Comparison of ENCODE assay signal across 21 cellular contexts in genomic region chr2:149149007-149149297, GRCh38.
DNase-seq lines count a peak whose midpoint lies in the region; ATAC-seq, FAIRE-seq and TF ChIP-seq lines count a peak whose summit lies in the region.
"Had no signal": no experiment of that assay in that cellular context is flagged by ENCODE, and none has a peak within 500 bp of the region (broad histone marks: within the 10 kb centered on the region; RNA-seq: fewer than 3 reads in every experiment).

No MANE protein-coding gene starts in this region.

- H2AFZ ChIP-seq in HepG2 (ENCODE audit: low read length) (no peak overlapping the region), K562 (ENCODE audit: low read depth, low read length) (no peak overlapping the region)

- TF ChIP-seq EP300 in HepG2 (IDR thresholded peaks at IDR 0.05; ENCODE audit: low read depth in 2 of 2, low read length in 2 of 2) (no peak), HepG2 (CRISPR knock-in tag; IDR thresholded peaks at IDR 0.05; ENCODE audit: borderline replicate concordance) (no peak), K562 (IDR thresholded peaks at IDR 0.05; ENCODE audit: low read length) (no peak), esophagus muscularis mucosa (IDR thresholded peaks at IDR 0.05) (no peak)

- ATAC-seq in HepG2 (no peak), right lobe of liver (no peak), K562 (no peak)
- ATAC-seq: A549; CD8-positive, alpha-beta T cell had no signal

- H3K79me2 ChIP-seq in HepG2 (ENCODE audit: insufficient read depth, low read length), result no peaks in the 10 kb centered on the region
- H3K79me2 ChIP-seq in K562 (ENCODE audit: control insufficient read depth, insufficient read depth, low read length), result no peaks in the 10 kb centered on the region

- H3K9me1 ChIP-seq in K562 (ENCODE audit: control insufficient read depth, insufficient read depth, low read length), result no peaks in the 10 kb centered on the region

- H4K20me1 ChIP-seq in HepG2 (ENCODE audit: insufficient read depth, low read length), result no peaks in the 10 kb centered on the region
- H4K20me1 ChIP-seq in K562 (replicated peaks; ENCODE audit: control insufficient read depth, insufficient read depth, low read length), result no peaks in the 10 kb centered on the region

- H3K36me3 ChIP-seq in HepG2 (replicated peaks in 1 of 2; ENCODE audit: control insufficient read depth in 1 of 2, insufficient read depth in 2 of 2, low read length in 2 of 2) (no peaks in the 10 kb centered on the region), right lobe of liver (no peaks in the 10 kb centered on the region), K562 (ENCODE audit: control insufficient read depth, insufficient read depth, low read length) (no peaks in the 10 kb centered on the region), esophagus muscularis mucosa (no peaks in the 10 kb centered on the region)
- H3K36me3 ChIP-seq: BLaER1 treated with 17β-estradiol and CSF1 and Interleukin-3, amounts not matched to agents 10 nM and 100 nM had no signal

- H3K9ac ChIP-seq in HepG2 (ENCODE audit: insufficient read depth, low read depth, low read length), result no peak overlapping the region
- H3K9ac ChIP-seq in K562 (ENCODE audit: insufficient read depth in 1 of 2, low read depth in 2 of 2, low read length in 2 of 2), result no peak overlapping the region
- H3K9ac ChIP-seq: BLaER1 treated with 17β-estradiol and CSF1 and Interleukin-3, amounts not matched to agents 10 nM and 100 nM had no signal

- FAIRE-seq in HepG2 (lab: Jason Lieb, UNC), result no peak
- FAIRE-seq in K562 (lab: Jason Lieb, UNC), result no peak
- FAIRE-seq: A549, D721Med, G401.6, GM12891, GM19239 had no signal

- H3K4me2 ChIP-seq in HepG2 (ENCODE audit: low read depth, low read length), result no peak overlapping the region
- no peak overlapping the region for H3K4me2 ChIP-seq in K562 (ENCODE audit: insufficient read depth, low read length)
- H3K4me2 ChIP-seq: A549; BLaER1 treated with 17β-estradiol and CSF1 and Interleukin-3, amounts not matched to agents 10 nM and 100 nM had no signal

- intact Hi-C loops in HepG2 (cut with micrococcal nuclease; ENCODE audit: unreplicated experiment) (no loop called here), right lobe of liver (cut with DNase I) (no loop called here), K562 (cut with micrococcal nuclease) (no loop called here), esophagus muscularis mucosa (cut with DNase I) (no loop called here)

- H3K9me3 ChIP-seq in HepG2 (ENCODE audit: low read length) (no peaks in the 10 kb centered on the region), right lobe of liver (no peaks in the 10 kb centered on the region), K562 (replicated peaks; ENCODE audit: control insufficient read depth, insufficient read depth, low read depth, low read length) (no peaks in the 10 kb centered on the region), esophagus muscularis mucosa (no peaks in the 10 kb centered on the region)
- H3K9me3 ChIP-seq: A549; BLaER1 treated with 17β-estradiol and CSF1 and Interleukin-3, amounts not matched to agents 10 nM and 100 nM; Caco-2 had no signal

- H3K4me1 ChIP-seq in HepG2 (ENCODE audit: insufficient read depth, low read length), result no peaks in the 10 kb centered on the region
- no peaks in the 10 kb centered on the region for H3K4me1 ChIP-seq in right lobe of liver
- H3K4me1 ChIP-seq in K562 (replicated peaks in 1 of 2; ENCODE audit: control insufficient read depth in 2 of 2, insufficient read depth in 2 of 2, low read length in 2 of 2), result no peaks in the 10 kb centered on the region
- no peaks in the 10 kb centered on the region for H3K4me1 ChIP-seq in esophagus muscularis mucosa
- H3K4me1 ChIP-seq: A549 had no signal

- TF ChIP-seq CTCF in HepG2 (CRISPR knock-in tag; IDR thresholded peaks at IDR 0.05), result no peak
- no peak for TF ChIP-seq CTCF in right lobe of liver (IDR thresholded peaks at IDR 0.05)
- no peak for TF ChIP-seq CTCF in K562 (IDR thresholded peaks at IDR 0.05 in 2 of 3, conservative IDR thresholded peaks at IDR 0.05 in 1 of 3; ENCODE audit: insufficient read depth in 2 of 3, low read depth in 1 of 3, low read length in 3 of 3)
- TF ChIP-seq CTCF in esophagus muscularis mucosa (IDR thresholded peaks at IDR 0.05), result no peak

- no TSS peak for BruUV-seq in HepG2 (replicated peaks; lab: Mats Ljungman, UMichigan)
- no TSS peak for BruUV-seq in K562 (replicated peaks; lab: Mats Ljungman, UMichigan)

- H3K27ac ChIP-seq in HepG2 (ENCODE audit: extremely low read length, insufficient read depth, low read length) (no peak overlapping the region), right lobe of liver (no peak overlapping the region), K562 (ENCODE audit: extremely low read depth, low read depth, low read length) (no peak overlapping the region), esophagus muscularis mucosa (replicated peaks in 1 of 4) (no peak overlapping the region)
- H3K27ac ChIP-seq: 22Rv1; A549; BLaER1 treated with 17β-estradiol and CSF1 and Interleukin-3, amounts not matched to agents 10 nM and 100 nM; C4-2B had no signal

- TF ChIP-seq RAD21 in HepG2 (CRISPR knock-in tag; IDR thresholded peaks at IDR 0.05) (no peak), K562 (CRISPR knock-in tag; conservative IDR thresholded peaks at IDR 0.05 in 1 of 2, IDR thresholded peaks at IDR 0.05 in 1 of 2) (no peak)

- WGBS in HepG2 (ENCODE audit: low lambda C conversion rate), result 10% methylated on average over 4 of the region's 4 CpGs
- WGBS in right lobe of liver (ENCODE audit: insufficient coverage, low coverage, low lambda C conversion rate, missing lambda C conversion rate), result 68% methylated on average over 4 of the region's 4 CpGs
- 2% methylated on average over 4 of the region's 4 CpGs for WGBS in K562 (ENCODE audit: insufficient coverage, low coverage, missing lambda C conversion rate)
- 94% methylated on average over 4 of the region's 4 CpGs for WGBS in esophagus muscularis mucosa

- no peak overlapping the region for H3K4me3 ChIP-seq in HepG2 (replicated peaks in 1 of 3; ENCODE audit: insufficient read depth in 1 of 3, low read depth in 2 of 3, low read length in 3 of 3)
- H3K4me3 ChIP-seq in right lobe of liver, result no peak overlapping the region
- no peak overlapping the region for H3K4me3 ChIP-seq in K562
- no peak overlapping the region for H3K4me3 ChIP-seq in esophagus muscularis mucosa
- H3K4me3 ChIP-seq: A549; BLaER1 treated with 17β-estradiol and CSF1 and Interleukin-3, amounts not matched to agents 10 nM and 100 nM had no signal

- DNase-seq in HepG2 (ENCODE audit: low spot score), result no peak
- no peak for DNase-seq in right lobe of liver
- no peak for DNase-seq in K562 (ENCODE audit: extremely low read depth in 1 of 4, low spot score in 3 of 4)
- DNase-seq in esophagus muscularis mucosa (ENCODE audit: extremely low spot score), result peak; percentile 50
- no peak for DNase-seq in NCI-H1694 treated with DMSO at 0.1 percent for 48 hours (lab: John Stamatoyannopoulos, UW)
- DNase-seq in cerebellar cortex (ENCODE audit: low spot score), result no peak
- DNase-seq: AML-193; Caco-2; Calu3; CD4-positive, alpha-beta T cell; CD8-positive, alpha-beta T cell; DMS79 treated with DMSO at 0.1 percent for 48 hours; GF-D8 had no signal

- peaks cover 0 to 7% of the 10 kb centered on the region in 2 experiments; a peak in 1 of 5 replicates for H3K27me3 ChIP-seq in HepG2 (ENCODE audit: control insufficient read depth in 1 of 2, insufficient read depth in 2 of 2, low read length in 2 of 2)
- no peaks in the 10 kb centered on the region for H3K27me3 ChIP-seq in right lobe of liver
- no peaks in the 10 kb centered on the region for H3K27me3 ChIP-seq in K562 (ENCODE audit: control insufficient read depth in 2 of 2, insufficient read depth in 2 of 2, low read length in 2 of 2)
- H3K27me3 ChIP-seq in esophagus muscularis mucosa, result peaks cover 0 to 4% (median 0%) of the 10 kb centered on the region in 4 donors

- POLR2A ChIA-PET in HepG2 (lab: Yijun Ruan, JAX), result no interaction called here
- POLR2A ChIA-PET in K562 (lab: Yijun Ruan, JAX), result no interaction called here

- TF ChIP-seq POLR2A in HepG2 (IDR thresholded peaks at IDR 0.05; ENCODE audit: insufficient read depth in 1 of 2, low read depth in 2 of 2, low read length in 2 of 2), result no peak
- TF ChIP-seq POLR2A in right lobe of liver (IDR thresholded peaks at IDR 0.05), result no peak
- no peak for TF ChIP-seq POLR2A in K562 (conservative IDR thresholded peaks at IDR 0.05)
- TF ChIP-seq POLR2A in esophagus muscularis mucosa (IDR thresholded peaks at IDR 0.05; ENCODE audit: low read depth), result no peak

- CTCF ChIA-PET in HepG2 (lab: Yijun Ruan, JAX; ENCODE audit: low intra/inter-chr PET ratio, low total read pairs) (no interaction called here), K562 (lab: Yijun Ruan, JAX; ENCODE audit: low intra/inter-chr PET ratio) (no interaction called here)

- in situ Hi-C loops in HepG2 (cut with HindIII; ENCODE audit: extremely low pct_ligation_motif_present, low pct_unique_long_range_greater_than_20kb), result no loop called here
- in situ Hi-C loops in K562 (cut with MboI), result no loop called here

TF ChIP-seq in K562, 482 proteins besides CTCF, POLR2A, EP300 and RAD21:
- TF ChIP-seq CEBPB (tag; IDR thresholded peaks at IDR 0.05) (0 out of 2 replicates have a peak, but pooled peaks have one; percentile 33), MXI1 (IDR thresholded peaks at IDR 0.05; ENCODE audit: low read depth, low read length) (no peak)

Comparison
In these comparisons a context has a peak if more than half of its experiments do, and no peak if none do; other contexts are left out.
1. Of the 241 proteins assayed by ChIP-seq in both HepG2 and K562: peak only in HepG2: none; only in K562: none; in both: CEBPB; in neither: 239; mixed calls (peak in some experiments, not most) for 1.